Comparison of ENCODE assay signal across 9 cellular contexts in genomic region chr19:48629599-48630288, GRCh38. TPM values are rescaled to one million over a fixed set of nuclear protein-coding genes. Genes with fewer than 3 reads are reported as not detected.
DNase-seq lines count a peak whose midpoint lies in the region; ATAC-seq, FAIRE-seq and TF ChIP-seq lines count a peak whose summit lies in the region.
"Had no signal": no experiment of that assay in that cellular context is flagged by ENCODE, and none has a peak within 500 bp of the region (broad histone marks: within the 10 kb centered on the region; RNA-seq: fewer than 3 reads in every experiment).

No MANE protein-coding gene starts in this region.

- no peak overlapping the region for H2BK120ac ChIP-seq in IMR-90 (ENCODE audit: low read depth, low read length)

- in situ Hi-C loops in IMR-90 (cut with MboI; ENCODE audit: low sequenced_read_pairs): no loop called here

- ATAC-seq in IMR-90 (ENCODE audit: low read depth): peak; percentile 10
- no peak for ATAC-seq in HG03378 (IDR thresholded peaks at IDR 0.05; ENCODE audit: unreplicated experiment)
- no peak for ATAC-seq in natural killer cell
- ATAC-seq in stimulated activated effector memory CD8-positive, alpha-beta T cell treated with anti-CD3 and anti-CD28 coated beads, Interleukin-12 subunit alpha, Interleukin-12 subunit beta, amount 100 ng/mL, for 72 hours: no peak

- dilution Hi-C loops in IMR-90 (cut with HindIII; ENCODE audit: low sequenced_read_pairs, unreplicated experiment): no loop called here

- peak overlapping the region; percentile 64; the same call in 1 of the 2 replicates for H2AK5ac ChIP-seq in IMR-90 (ENCODE audit: low read depth, low read length)

- H3K36me3 Mint-ChIP-seq in natural killer cell: no peaks in the 10 kb centered on the region
- H3K36me3 Mint-ChIP-seq in stimulated activated effector memory CD8-positive, alpha-beta T cell treated with anti-CD3 and anti-CD28 coated beads, Interleukin-12 subunit alpha, Interleukin-12 subunit beta, amount 100 ng/mL, for 72 hours: peaks cover 38% of the 10 kb centered on the region

- TF ChIP-seq RAD21 in IMR-90 (IDR thresholded peaks at IDR 0.05; ENCODE audit: low read length): no peak

- no peak overlapping the region for H3K14ac ChIP-seq in IMR-90 (replicated peaks; ENCODE audit: low read depth, low read length)

- no peak overlapping the region for H3K4me3 Mint-ChIP-seq in natural killer cell
- no peak overlapping the region for H3K4me3 Mint-ChIP-seq in stimulated activated effector memory CD8-positive, alpha-beta T cell treated with anti-CD3 and anti-CD28 coated beads, Interleukin-12 subunit alpha, Interleukin-12 subunit beta, amount 100 ng/mL, for 72 hours

- H3K27me3 Mint-ChIP-seq in natural killer cell (ENCODE audit: low read depth in 2 of 2): no peaks in the 10 kb centered on the region

- DNase-seq in IMR-90 (no peak), natural killer cell (no peak), D721Med (ENCODE audit: insufficient read length, low spot score) (no peak)
- DNase-seq in stimulated activated effector memory CD8-positive, alpha-beta T cell treated with anti-CD3 and anti-CD28 coated beads, Interleukin-12 subunit alpha, Interleukin-12 subunit beta, amount 100 ng/mL, for 72 hours (ENCODE audit: low spot score in 2 of 2): no peak

- no peak overlapping the region for H3K18ac ChIP-seq in IMR-90 (ENCODE audit: low read depth, low read length)

- no peaks in the 10 kb centered on the region for H3K27me3 ChIP-seq in IMR-90 (ENCODE audit: control insufficient read depth, insufficient read depth, low read length)
- H3K27me3 ChIP-seq in duodenal mucosa (ENCODE audit: control insufficient read depth in 1 of 2, insufficient read depth in 2 of 2, low read length in 2 of 2): no peaks in the 10 kb centered on the region
- no peaks in the 10 kb centered on the region for H3K27me3 ChIP-seq in mucosa of rectum (ENCODE audit: control insufficient read depth in 2 of 2, insufficient read depth in 2 of 2, low read length in 2 of 2)

- intact Hi-C loops in IMR-90 (cut with micrococcal nuclease) (no loop called here), natural killer cell (cut with micrococcal nuclease) (loop anchor here (10.0 kb wide), 2 partner anchors 245 to 365 kb away; partner anchors contain the start of genes GYS1, PPP1R15A and RUVBL2)

- H2BK15ac ChIP-seq in IMR-90 (ENCODE audit: low read depth, low read length): no peak overlapping the region

- peaks cover 4 to 17% of the 10 kb centered on the region in 2 experiments for H3K79me1 ChIP-seq in IMR-90 (ENCODE audit: low read depth in 1 of 2, low read length in 2 of 2)

- 49% methylated on average over 27 of the region's 46 CpGs; no CpG with 5 or more reads in 1 of the 2 experiments for WGBS in IMR-90 (ENCODE audit: extremely low coverage in 2 of 2, insufficient read length in 1 of 2), 2 experiments

- H3K56ac ChIP-seq in IMR-90 (ENCODE audit: extremely low read depth, insufficient read depth, low read length): no peak overlapping the region

- no peak overlapping the region for H4K5ac ChIP-seq in IMR-90 (ENCODE audit: low read depth, low read length)

- H3K9ac ChIP-seq in IMR-90 (ENCODE audit: low read depth, low read length): no peak overlapping the region
- peak overlapping the region; percentile 63 to 64 for H3K9ac ChIP-seq in duodenal mucosa (ENCODE audit: low read depth in 1 of 2, low read length in 2 of 2)
- peak overlapping the region; percentile 34 to 68 for H3K9ac ChIP-seq in mucosa of rectum (ENCODE audit: low read depth in 1 of 2, low read length in 2 of 2)

- H3K4me1 Mint-ChIP-seq in natural killer cell: peaks cover 25 to 42% of the 10 kb centered on the region in 2 donors
- H3K4me1 Mint-ChIP-seq in stimulated activated effector memory CD8-positive, alpha-beta T cell treated with anti-CD3 and anti-CD28 coated beads, Interleukin-12 subunit alpha, Interleukin-12 subunit beta, amount 100 ng/mL, for 72 hours: peaks cover 35% of the 10 kb centered on the region

- H3K4me3 ChIP-seq in IMR-90 (ENCODE audit: insufficient read depth, low read depth, low read length) (no peak overlapping the region), duodenal mucosa (ENCODE audit: low read depth in 1 of 2, low read length in 2 of 2) (no peak overlapping the region), mucosa of rectum (ENCODE audit: low read length in 2 of 2) (peak overlapping the region in 1 of 2 donors; percentile 43)

- no peak overlapping the region for H4K91ac ChIP-seq in IMR-90 (ENCODE audit: insufficient read depth, low read depth, low read length)

- no peak overlapping the region for H3K4me2 ChIP-seq in IMR-90 (ENCODE audit: low read depth, low read length)

- no peak overlapping the region for H3K27ac Mint-ChIP-seq in natural killer cell
- no peak overlapping the region for H3K27ac Mint-ChIP-seq in stimulated activated effector memory CD8-positive, alpha-beta T cell treated with anti-CD3 and anti-CD28 coated beads, Interleukin-12 subunit alpha, Interleukin-12 subunit beta, amount 100 ng/mL, for 72 hours

- H3K9me3 Mint-ChIP-seq in natural killer cell: no peaks in the 10 kb centered on the region
- no peaks in the 10 kb centered on the region for H3K9me3 Mint-ChIP-seq in stimulated activated effector memory CD8-positive, alpha-beta T cell treated with anti-CD3 and anti-CD28 coated beads, Interleukin-12 subunit alpha, Interleukin-12 subunit beta, amount 100 ng/mL, for 72 hours

- H4K8ac ChIP-seq in IMR-90 (ENCODE audit: low read depth in 2 of 2, low read length in 2 of 2): peak overlapping the region in 1 of 2 experiments; percentile 59; a peak in 1 of 4 replicates

- H3K36me3 ChIP-seq in IMR-90 (ENCODE audit: control insufficient read depth, insufficient read depth, low read length) (peaks cover 6% of the 10 kb centered on the region; the same call in 1 of the 2 replicates), duodenal mucosa (ENCODE audit: control insufficient read depth in 1 of 2, insufficient read depth in 2 of 2, low read length in 2 of 2) (peaks cover 4 to 20% of the 10 kb centered on the region in 2 donors), mucosa of rectum (ENCODE audit: control insufficient read depth in 2 of 2, insufficient read depth in 2 of 2, low read length in 2 of 2) (peaks cover 8 to 18% of the 10 kb centered on the region in 2 donors)

- H3K4me1 ChIP-seq in IMR-90 (ENCODE audit: control insufficient read depth, insufficient read depth, low read length): peaks cover 37% of the 10 kb centered on the region
- peaks cover 53 to 57% of the 10 kb centered on the region in 2 donors for H3K4me1 ChIP-seq in duodenal mucosa (ENCODE audit: control insufficient read depth in 1 of 2, insufficient read depth in 2 of 2, low read length in 2 of 2)
- peaks cover 53 to 77% of the 10 kb centered on the region in 2 donors for H3K4me1 ChIP-seq in mucosa of rectum (ENCODE audit: control insufficient read depth in 2 of 2, insufficient read depth in 2 of 2, low read length in 2 of 2)

- TF ChIP-seq CTCF in 22Rv1 (IDR thresholded peaks at IDR 0.05): no peak
- TF ChIP-seq CTCF in IMR-90 (conservative IDR thresholded peaks at IDR 0.05; ENCODE audit: low read depth, low read length): no peak
- TF ChIP-seq CTCF in natural killer cell (IDR thresholded peaks at IDR 0.05): no peak
- TF ChIP-seq CTCF in D721Med (IDR thresholded peaks at IDR 0.05; ENCODE audit: insufficient read depth, missing control alignments): no peak

- TF ChIP-seq POLR2A in IMR-90 (IDR thresholded peaks at IDR 0.05; ENCODE audit: low read depth, low read length): no peak

- POLR2A ChIA-PET in IMR-90 (lab: Charles Lee; ENCODE audit: unreplicated experiment): interaction anchor here (0.5 kb wide), 1 partner anchor 906 kb away, joined by 5 read pairs; no protein-coding TSS in a partner anchor

- H2BK20ac ChIP-seq in IMR-90 (ENCODE audit: low read depth, low read length): no peak overlapping the region

- no peak overlapping the region for H3K4ac ChIP-seq in IMR-90 (ENCODE audit: low read depth, low read length)

- no peak for FAIRE-seq in D721Med (lab: Jason Lieb, UNC)
- FAIRE-seq: keratinocyte had no signal

- BruUV-seq in IMR-90 (replicated peaks; lab: Mats Ljungman, UMichigan): no TSS peak

- no peak overlapping the region for H2BK5ac ChIP-seq in IMR-90 (ENCODE audit: low read depth, low read length, poor library complexity, severe bottlenecking)

- peaks cover 18% of the 10 kb centered on the region for H3K9me1 ChIP-seq in IMR-90 (ENCODE audit: insufficient read depth, low read length)

- CTCF ChIA-PET in IMR-90 (lab: Yijun Ruan, JAX): no interaction called here

- no peak overlapping the region for H2AK9ac ChIP-seq in IMR-90 (replicated peaks; ENCODE audit: low read depth, low read length, poor library complexity)

- H3K27ac ChIP-seq in 22Rv1: peak overlapping the region; percentile 100
- H3K27ac ChIP-seq in IMR-90 (ENCODE audit: insufficient read depth, low read length): no peak overlapping the region
- H3K27ac ChIP-seq in duodenal mucosa (ENCODE audit: low read depth, low read length): peak overlapping the region; percentile 82
- H3K27ac ChIP-seq in mucosa of rectum (ENCODE audit: low read depth in 2 of 2, low read length in 2 of 2): peak overlapping the region; percentile 86 to 89

- no peaks in the 10 kb centered on the region for H3K9me3 ChIP-seq in IMR-90 (ENCODE audit: control insufficient read depth, insufficient read depth, low read length)
- no peaks in the 10 kb centered on the region for H3K9me3 ChIP-seq in duodenal mucosa (ENCODE audit: control insufficient read depth in 1 of 2, low read length in 2 of 2)
- no peaks in the 10 kb centered on the region for H3K9me3 ChIP-seq in mucosa of rectum (ENCODE audit: control insufficient read depth in 2 of 2, low read length in 2 of 2)

- no peak overlapping the region for H3K23ac ChIP-seq in IMR-90 (ENCODE audit: low read depth, low read length)

- peak overlapping the region; percentile 46 for H2AFZ ChIP-seq in IMR-90 (replicated peaks; ENCODE audit: low read length, poor library complexity)

- no peaks in the 10 kb centered on the region for H4K20me1 ChIP-seq in IMR-90 (ENCODE audit: insufficient read depth, low read length)

RNA-seq across cellular contexts. Expression of gene DBP, which starts 7.4 kb away (rescaled TPM):
- total RNA-seq in IMR-90 (2012; rRNA removed): 2.5 and 3.6 TPM in 2 replicates
- polyA plus RNA-seq in IMR-90 (2012; rRNA removed): 3.0 and 3.6 TPM in 2 replicates
- polyA plus RNA-seq in IMR-90 (2012; cell fraction: cytosol; rRNA removed): 2.9 and 6.3 TPM in 2 replicates
- polyA plus RNA-seq in IMR-90 (2012; cell fraction: nucleus; rRNA removed; ENCODE audit: low replicate concordance): 2.2 and 2.6 TPM in 2 replicates
- 10 to 100 TPM; 16.4 to 31.2 (median 24.3) TPM for total RNA-seq in natural killer cell

RNA-seq across cellular contexts. Expression of gene SPHK2, which starts 10.4 kb away (rescaled TPM):
- 1.6 and 1.7 TPM in 2 replicates for total RNA-seq in IMR-90 (2012; rRNA removed)
- polyA plus RNA-seq in IMR-90 (2012; rRNA removed): 9.9 and 11.9 TPM in 2 replicates
- 10.3 and 12.8 TPM in 2 replicates for polyA plus RNA-seq in IMR-90 (2012; cell fraction: cytosol; rRNA removed)
- 24.1 and 56.8 TPM in 2 replicates for polyA plus RNA-seq in IMR-90 (2012; cell fraction: nucleus; rRNA removed; ENCODE audit: low replicate concordance)
- total RNA-seq in natural killer cell: 10 to 100 TPM; 18.6 to 28.3 (median 23.2) TPM

RNA-seq across cellular contexts. Expression of gene RPL18, which starts 10.8 kb away (rescaled TPM):
- total RNA-seq in IMR-90 (2012; rRNA removed) (1,909 and 2,552 TPM in 2 replicates), natural killer cell (1,000 to 10,000 TPM in 2 of 3 donors, 100 to 1,000 TPM in 1; 900 to 1,086 (median 1,066) TPM)
- polyA plus RNA-seq in IMR-90 (2012; rRNA removed): 1,897 and 2,254 TPM in 2 replicates
- polyA plus RNA-seq in IMR-90 (2012; cell fraction: cytosol; rRNA removed): 2,745 and 3,594 TPM in 2 replicates
- 695 and 912 TPM in 2 replicates for polyA plus RNA-seq in IMR-90 (2012; cell fraction: nucleus; rRNA removed; ENCODE audit: low replicate concordance)

RNA-seq across cellular contexts. Expression of gene FAM83E, which starts 14.9 kb away (rescaled TPM):
- total RNA-seq in IMR-90 (2012; rRNA removed) (0.36 and 0.56 TPM in 2 replicates), natural killer cell (1 to 10 TPM in 2 of 3 donors, under 1 TPM in 1; 0.70 to 1.3 (median 1.1) TPM)
- polyA plus RNA-seq in IMR-90 (2012; rRNA removed): 0.05 and 0.17 TPM in 2 replicates
- not detected in 2 replicates for polyA plus RNA-seq in IMR-90 (2012; cell fraction: cytosol; rRNA removed)
- polyA plus RNA-seq in IMR-90 (2012; cell fraction: nucleus; rRNA removed; ENCODE audit: low replicate concordance): 0.11 and 0.25 TPM in 2 replicates

RNA-seq across cellular contexts. Expression of gene CA11, which starts 16.2 kb away (rescaled TPM):
- total RNA-seq in IMR-90 (2012; rRNA removed) (1.3 and 1.7 TPM in 2 replicates), natural killer cell (10 to 100 TPM in 2 of 3 donors, 1 to 10 TPM in 1; 9.2 to 11.9 (median 11.0) TPM)
- polyA plus RNA-seq in IMR-90 (2012; rRNA removed): 2.7 and 2.9 TPM in 2 replicates
- polyA plus RNA-seq in IMR-90 (2012; cell fraction: cytosol; rRNA removed): 2.7 and 4.7 TPM in 2 replicates
- polyA plus RNA-seq in IMR-90 (2012; cell fraction: nucleus; rRNA removed; ENCODE audit: low replicate concordance): 2.7 and 3.3 TPM in 2 replicates
